8 cellular contexts compared by ENCODE assay signal in genomic region chr3:45612918-45613602, GRCh38. TPM values are rescaled to one million over a fixed set of nuclear protein-coding genes. Genes with fewer than 3 reads are reported as not detected.
DNase-seq lines count a peak whose midpoint lies in the region; ATAC-seq and TF ChIP-seq lines count a peak whose summit lies in the region.

No MANE protein-coding gene starts in this region.

- TF ChIP-seq EP300 in gastroesophageal sphincter (IDR thresholded peaks at IDR 0.05) = no peak

- H3K4me3 Mint-ChIP-seq in activated T-helper 1 cell treated with anti-CD3 and anti-CD28 coated beads, Interleukin-12 subunit alpha, Interleukin-12 subunit beta, Interleukin-2, Interleukin-4 antibody, amounts not matched to agents 30 ng/mL and 10 ng/mL and 1 ng/mL, durations not matched to agents 14 hours and 24 hours and 36 hours = no peak overlapping the region
- H3K4me3 Mint-ChIP-seq in activated T-cell treated with anti-CD3 and anti-CD28 coated beads, Interleukin-2, amount 50 U/mL, for 24 hours = no peak overlapping the region

- TF ChIP-seq CTCF in 22Rv1 (IDR thresholded peaks at IDR 0.05) = no peak
- TF ChIP-seq CTCF in gastroesophageal sphincter (IDR thresholded peaks at IDR 0.05) = no peak

- 59 to 72% methylated on average over 6 of the region's 7 CpGs for whole genome bisulfite sequencing in gastroesophageal sphincter (ENCODE audit: low coverage in 1 of 2), 2 donors

- H3K27me3 Mint-ChIP-seq in activated T-helper 1 cell treated with anti-CD3 and anti-CD28 coated beads, Interleukin-12 subunit alpha, Interleukin-12 subunit beta, Interleukin-2, Interleukin-4 antibody, amounts not matched to agents 30 ng/mL and 10 ng/mL and 1 ng/mL, durations not matched to agents 14 hours and 24 hours and 36 hours (ENCODE audit: insufficient read depth) = no peaks in the 10 kb centered on the region
- no peaks in the 10 kb centered on the region for H3K27me3 Mint-ChIP-seq in activated T-cell treated with anti-CD3 and anti-CD28 coated beads, Interleukin-2, amount 50 U/mL, for 24 hours

- H3K9me3 Mint-ChIP-seq in activated T-helper 1 cell treated with anti-CD3 and anti-CD28 coated beads, Interleukin-12 subunit alpha, Interleukin-12 subunit beta, Interleukin-2, Interleukin-4 antibody, amounts not matched to agents 30 ng/mL and 10 ng/mL and 1 ng/mL, durations not matched to agents 14 hours and 24 hours and 36 hours = no peaks in the 10 kb centered on the region
- H3K9me3 Mint-ChIP-seq in activated T-cell treated with anti-CD3 and anti-CD28 coated beads, Interleukin-2, amount 50 U/mL, for 24 hours = no peaks in the 10 kb centered on the region

- no peak overlapping the region for H3K4me3 ChIP-seq in gastroesophageal sphincter

- ATAC-seq in GM19397 (IDR thresholded peaks at IDR 0.05; ENCODE audit: unreplicated experiment) (peak; percentile 75), HG03196 (IDR thresholded peaks at IDR 0.05; ENCODE audit: unreplicated experiment) (peak; percentile 72), gastroesophageal sphincter (no peak)

- no peak for TF ChIP-seq POLR2A in gastroesophageal sphincter (IDR thresholded peaks at IDR 0.05)

- H3K27ac ChIP-seq in 22Rv1 (peak overlapping the region; percentile 31), gastroesophageal sphincter (no peak overlapping the region)

- peak overlapping the region; percentile 42 for H3K27ac Mint-ChIP-seq in activated T-helper 1 cell treated with anti-CD3 and anti-CD28 coated beads, Interleukin-12 subunit alpha, Interleukin-12 subunit beta, Interleukin-2, Interleukin-4 antibody, amounts not matched to agents 30 ng/mL and 10 ng/mL and 1 ng/mL, durations not matched to agents 14 hours and 24 hours and 36 hours
- no peak overlapping the region for H3K27ac Mint-ChIP-seq in activated T-cell treated with anti-CD3 and anti-CD28 coated beads, Interleukin-2, amount 50 U/mL, for 24 hours

- H3K36me3 Mint-ChIP-seq in activated T-helper 1 cell treated with anti-CD3 and anti-CD28 coated beads, Interleukin-12 subunit alpha, Interleukin-12 subunit beta, Interleukin-2, Interleukin-4 antibody, amounts not matched to agents 30 ng/mL and 10 ng/mL and 1 ng/mL, durations not matched to agents 14 hours and 24 hours and 36 hours (ENCODE audit: low read depth) = peaks cover 7% of the 10 kb centered on the region
- peaks cover 52% of the 10 kb centered on the region for H3K36me3 Mint-ChIP-seq in activated T-cell treated with anti-CD3 and anti-CD28 coated beads, Interleukin-2, amount 50 U/mL, for 24 hours (ENCODE audit: low read depth)

- peaks cover 51% of the 10 kb centered on the region for H3K4me1 Mint-ChIP-seq in activated T-helper 1 cell treated with anti-CD3 and anti-CD28 coated beads, Interleukin-12 subunit alpha, Interleukin-12 subunit beta, Interleukin-2, Interleukin-4 antibody, amounts not matched to agents 30 ng/mL and 10 ng/mL and 1 ng/mL, durations not matched to agents 14 hours and 24 hours and 36 hours (ENCODE audit: low read depth)
- H3K4me1 Mint-ChIP-seq in activated T-cell treated with anti-CD3 and anti-CD28 coated beads, Interleukin-2, amount 50 U/mL, for 24 hours (ENCODE audit: low read depth) = peaks cover 41% of the 10 kb centered on the region

- H3K27me3 ChIP-seq in gastroesophageal sphincter = no peaks in the 10 kb centered on the region

- intact Hi-C loops in activated T-helper 1 cell treated with anti-CD3 and anti-CD28 coated beads, Interleukin-12 subunit alpha, Interleukin-12 subunit beta, Interleukin-2, Interleukin-4 antibody, amounts not matched to agents 30 ng/mL and 10 ng/mL and 1 ng/mL, durations not matched to agents 14 hours and 24 hours and 36 hours (cut with micrococcal nuclease) = loop anchor here (2.0 kb wide), 2 partner anchors 16 to 252 kb away; no protein-coding TSS in a partner anchor

- no peaks in the 10 kb centered on the region for H3K9me3 ChIP-seq in gastroesophageal sphincter

- H3K36me3 ChIP-seq in gastroesophageal sphincter = no peaks in the 10 kb centered on the region

- H3K4me1 ChIP-seq in gastroesophageal sphincter = peaks cover 0 to 95% (median 28%) of the 10 kb centered on the region in 3 donors

- DNase-seq in activated T-helper 1 cell treated with anti-CD3 and anti-CD28 coated beads, Interleukin-12 subunit alpha, Interleukin-12 subunit beta, Interleukin-2, Interleukin-4 antibody, amounts not matched to agents 30 ng/mL and 10 ng/mL and 1 ng/mL, durations not matched to agents 14 hours and 24 hours and 36 hours (ENCODE audit: low spot score) = no peak
- DNase-seq in superior temporal gyrus (ENCODE audit: extremely low spot score) (peak; percentile 70), NCI-H748 treated with DMSO at 0.1 percent for 48 hours (lab: John Stamatoyannopoulos, UW) (no peak)
- no peak for DNase-seq in activated T-cell treated with anti-CD3 and anti-CD28 coated beads, Interleukin-2, amount 50 U/mL, for 24 hours

RNA-seq across cellular contexts. Expression of gene LIMD1, which starts 18.5 kb away (rescaled TPM):
- total RNA-seq in activated T-helper 1 cell treated with anti-CD3 and anti-CD28 coated beads, Interleukin-12 subunit alpha, Interleukin-12 subunit beta, Interleukin-2, Interleukin-4 antibody, amounts not matched to agents 30 ng/mL and 10 ng/mL and 1 ng/mL, durations not matched to agents 14 hours and 24 hours and 36 hours = 36.3 and 40.8 TPM in 2 replicates
- 10 to 100 TPM; 17.3 to 42.7 (median 33.3) TPM for total RNA-seq in gastroesophageal sphincter
